In genomic region chr2:186946896-186947467, GRCh38 we compare ENCODE assay signal across 23 cellular contexts.
"Had no signal": no experiment of that assay in that cellular context is flagged by ENCODE, and none has a peak within 500 bp of the region (broad histone marks: within the 10 kb centered on the region; RNA-seq: fewer than 3 reads in every experiment).

No MANE protein-coding gene starts in this region.

- H3K27ac Mint-ChIP-seq: activated B cell treated with CpG ODN at 0.5 μM for 24 hours; activated CD4-positive, alpha-beta T cell treated with anti-CD3 and anti-CD28 coated beads for 36 hours; activated naive CD8-positive, alpha-beta T cell treated with anti-CD3 and anti-CD28 coated beads for 36 hours; naive thymus-derived CD4-positive, alpha-beta T cell; progenitor cell of endocrine pancreas; stimulated activated naive B cell treated with anti-CD40 and anti-IgM and Interleukin-4, amounts not matched to agents 10 μg/mL and 1 μg/mL and 100 μg/mL, for 72 hours; type B pancreatic cell had no signal

- H3K4me3 Mint-ChIP-seq: activated B cell treated with CpG ODN at 0.5 μM for 24 hours; activated CD4-positive, alpha-beta T cell treated with anti-CD3 and anti-CD28 coated beads for 36 hours; activated naive CD8-positive, alpha-beta T cell treated with anti-CD3 and anti-CD28 coated beads for 36 hours; central memory CD8-positive, alpha-beta T cell; naive thymus-derived CD4-positive, alpha-beta T cell; neural crest cell; stimulated activated naive B cell treated with anti-CD40 and anti-IgM and Interleukin-4, amounts not matched to agents 10 μg/mL and 1 μg/mL and 100 μg/mL, for 72 hours; type B pancreatic cell had no signal

- H3K36me3 Mint-ChIP-seq: activated naive CD8-positive, alpha-beta T cell treated with anti-CD3 and anti-CD28 coated beads for 36 hours; naive thymus-derived CD4-positive, alpha-beta T cell; stimulated activated naive B cell treated with anti-CD40 and anti-IgM and Interleukin-4, amounts not matched to agents 10 μg/mL and 1 μg/mL and 100 μg/mL, for 72 hours; type B pancreatic cell had no signal

- H3K4me3 ChIP-seq: lung, sigmoid colon, smooth muscle cell, thoracic aorta, vagina had no signal

- H3K27me3 ChIP-seq: sigmoid colon, vagina had no signal

- DNase-seq: activated B cell treated with CpG ODN at 0.5 μM for 24 hours; activated CD4-positive, alpha-beta T cell treated with anti-CD3 and anti-CD28 coated beads for 36 hours; activated CD4-positive, alpha-beta T cell treated with anti-CD3 and anti-CD28 coated beads, Interleukin-2, amount 50 U/mL, for 48 hours; activated naive CD4-positive, alpha-beta T cell treated with Interleukin-2 at 50 U/mL for 16 hours; activated naive CD8-positive, alpha-beta T cell treated with anti-CD3 and anti-CD28 coated beads for 36 hours; activated T-cell treated with anti-CD3 and anti-CD28 coated beads, Interleukin-2, amount 50 U/mL, for 48 hours; effector memory CD4-positive, alpha-beta T cell; foreskin melanocyte; kidney; naive thymus-derived CD4-positive, alpha-beta T cell; retina; sigmoid colon; stimulated activated CD4-positive, alpha-beta T cell treated with anti-CD3 and anti-CD28 coated beads, Interleukin-15, amount 100 ng/mL, for 24 hours; stimulated activated CD8-positive, alpha-beta memory T cell treated with anti-CD3 and anti-CD28 coated beads, Interleukin-4, amount 100 ng/mL, for 48 hours; stimulated activated naive B cell treated with anti-CD40 and anti-IgM and Interleukin-4, amounts not matched to agents 10 μg/mL and 1 μg/mL and 100 μg/mL, for 72 hours had no signal

- H3K9me3 Mint-ChIP-seq: activated B cell treated with CpG ODN at 0.5 μM for 24 hours; activated naive CD8-positive, alpha-beta T cell treated with anti-CD3 and anti-CD28 coated beads for 36 hours; neural crest cell; stimulated activated naive B cell treated with anti-CD40 and anti-IgM and Interleukin-4, amounts not matched to agents 10 μg/mL and 1 μg/mL and 100 μg/mL, for 72 hours had no signal

- H3K4me2 ChIP-seq: smooth muscle cell had no signal

- H3K9me3 ChIP-seq: sigmoid colon, thoracic aorta, vagina had no signal

- H3K27me3 Mint-ChIP-seq: activated B cell treated with CpG ODN at 0.5 μM for 24 hours; activated CD4-positive, alpha-beta T cell treated with anti-CD3 and anti-CD28 coated beads for 36 hours; central memory CD8-positive, alpha-beta T cell; progenitor cell of endocrine pancreas; stimulated activated naive B cell treated with anti-CD40 and anti-IgM and Interleukin-4, amounts not matched to agents 10 μg/mL and 1 μg/mL and 100 μg/mL, for 72 hours; type B pancreatic cell had no signal

- H3K4me1 ChIP-seq: sigmoid colon, vagina had no signal

- H3K4me1 Mint-ChIP-seq: neural crest cell had no signal

- H3K27ac ChIP-seq: sigmoid colon, thoracic aorta, vagina had no signal

- H3K36me3 ChIP-seq: sigmoid colon, thoracic aorta, vagina had no signal
